Comparison of ENCODE assay signal across 25 cellular contexts in the genomic region with DNA sequence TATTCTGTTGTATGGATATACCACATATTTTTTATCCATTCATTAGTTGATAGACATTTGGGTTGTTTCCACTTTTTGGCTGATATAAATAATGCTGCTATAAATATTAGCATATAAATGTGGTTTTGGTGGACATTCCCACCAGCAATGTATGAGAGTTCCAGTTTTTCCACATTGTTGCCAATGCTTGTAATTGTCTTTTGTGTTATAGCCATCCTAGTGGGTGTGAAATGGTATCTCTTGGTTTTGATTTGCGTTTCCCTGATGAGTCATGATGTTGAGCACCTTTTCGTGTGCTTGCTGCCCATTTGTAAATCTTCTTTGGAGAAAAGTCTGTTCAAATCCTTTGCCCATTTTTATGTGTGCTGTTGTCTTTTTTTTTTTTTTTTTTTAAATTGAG.
"Had no signal": no experiment of that assay in that cellular context is flagged by ENCODE, and none has a peak within 500 bp of the region (broad histone marks: within the 10 kb centered on the region; RNA-seq: fewer than 3 reads in every experiment).

No MANE protein-coding gene starts in this region.

- H3K27me3 ChIP-seq: body of pancreas, esophagus muscularis mucosa, gastroesophageal sphincter, ovary, right atrium auricular region, upper lobe of left lung had no signal

- H3K4me3 ChIP-seq: body of pancreas, esophagus muscularis mucosa, gastroesophageal sphincter, left ventricle myocardium inferior, ovary, prostate gland, right atrium auricular region, thoracic aorta, upper lobe of left lung had no signal

- H3K4me1 ChIP-seq: body of pancreas, gastroesophageal sphincter, left ventricle myocardium inferior, prostate gland, right atrium auricular region, upper lobe of left lung had no signal

- H3K36me3 ChIP-seq: prostate gland had no signal

- ATAC-seq: body of pancreas; gastroesophageal sphincter; naive thymus-derived CD8-positive, alpha-beta T cell had no signal

- H3K4me3 Mint-ChIP-seq: activated naive CD4-positive, alpha-beta T cell treated with anti-CD3 and anti-CD28 coated beads, Interleukin-2, amount 10 ng/mL, durations not matched to agents 7 days and 5 days; mesothelial cell of epicardium; naive thymus-derived CD8-positive, alpha-beta T cell had no signal

- H3K9me3 ChIP-seq: body of pancreas, esophagus muscularis mucosa, gastroesophageal sphincter, left ventricle myocardium inferior, ovary, prostate gland, right atrium auricular region, thoracic aorta, upper lobe of left lung had no signal

- H3K27me3 Mint-ChIP-seq: activated naive CD4-positive, alpha-beta T cell treated with anti-CD3 and anti-CD28 coated beads, Interleukin-2, amount 10 ng/mL, durations not matched to agents 7 days and 5 days; naive thymus-derived CD8-positive, alpha-beta T cell had no signal

- H3K27ac ChIP-seq: body of pancreas, esophagus muscularis mucosa, gastroesophageal sphincter, left ventricle myocardium inferior, ovary, prostate gland, right atrium auricular region, thoracic aorta, upper lobe of left lung, WERI-Rb-1 had no signal

- H3K27ac Mint-ChIP-seq: mesothelial cell of epicardium; naive thymus-derived CD8-positive, alpha-beta T cell had no signal

- DNase-seq: activated CD4-positive, alpha-beta T cell treated with anti-CD3 and anti-CD28 coated beads for 1 hour; activated CD4-positive, alpha-beta T cell treated with anti-CD3 and anti-CD28 coated beads, Interleukin-2, amount 50 U/mL, for 1 hour; activated effector memory CD4-positive, alpha-beta T cell treated with anti-CD3 and anti-CD28 coated beads, Interleukin-2, amount 50 U/mL, for 16 hours; activated naive CD4-positive, alpha-beta T cell treated with anti-CD3 and anti-CD28 coated beads, Interleukin-2, amount 10 ng/mL, durations not matched to agents 7 days and 5 days; activated T-cell treated with anti-CD3 and anti-CD28 coated beads, Interleukin-2, amount 50 U/mL, for 48 hours; anterior cingulate cortex; body of pancreas; caudate nucleus; effector CD8-positive, alpha-beta T cell; head of caudate nucleus; hypothalamus; left ventricle myocardium inferior; naive thymus-derived CD8-positive, alpha-beta T cell; ovary; stimulated activated CD4-positive, alpha-beta T cell treated with anti-CD3 and anti-CD28 coated beads, Interleukin-4, amount 100 ng/mL, for 24 hours; stimulated activated naive CD4-positive, alpha-beta T cell treated with Interleukin-2 at 50 U/mL for 16 hours; T-helper 2 cell; upper lobe of left lung; WERI-Rb-1 had no signal

- H3K4me1 Mint-ChIP-seq: mesothelial cell of epicardium had no signal

- H3K9me3 Mint-ChIP-seq: activated naive CD4-positive, alpha-beta T cell treated with anti-CD3 and anti-CD28 coated beads, Interleukin-2, amount 10 ng/mL, durations not matched to agents 7 days and 5 days; naive thymus-derived CD8-positive, alpha-beta T cell had no signal
